In genomic region chr11:125398475-125398874, GRCh38 we compare ENCODE assay signal across 2 cellular contexts.
TF ChIP-seq lines count a peak whose summit lies in the region.

No MANE protein-coding gene starts in this region.

TF ChIP-seq in IMR-90, 13 proteins besides CTCF, POLR2A, EP300 and RAD21:
- no peak for TF ChIP-seq NFE2L2 (IDR thresholded peaks at IDR 0.05; ENCODE audit: low read depth, low read length)
- no peak for TF ChIP-seq ELK1 (IDR thresholded peaks at IDR 0.05; ENCODE audit: borderline replicate concordance, low read depth, low read length)
- TF ChIP-seq MXI1 (IDR thresholded peaks at IDR 0.05; ENCODE audit: borderline replicate concordance, low read depth, low read length): no peak
- TF ChIP-seq CHD1 (IDR thresholded peaks at IDR 0.05; ENCODE audit: low read depth, low read length): no peak
- peak; percentile 71 for TF ChIP-seq MAFK (IDR thresholded peaks at IDR 0.05; ENCODE audit: low read depth, low read length)
- no peak for TF ChIP-seq SMC3 (IDR thresholded peaks at IDR 0.05; ENCODE audit: low read depth, low read length)
- no peak for TF ChIP-seq RCOR1 (IDR thresholded peaks at IDR 0.05; ENCODE audit: insufficient replicate concordance, low read length)

TF ChIP-seq in H1, 55 proteins besides CTCF, POLR2A, EP300 and RAD21:
- TF ChIP-seq BRCA1 (IDR thresholded peaks at IDR 0.05; ENCODE audit: low read depth, low read length): no peak
- no peak for TF ChIP-seq USF2 (IDR thresholded peaks at IDR 0.05; ENCODE audit: low read length)
- no peak for TF ChIP-seq BCL11A (IDR thresholded peaks at IDR 0.05; ENCODE audit: low read depth in 2 of 2, low read length in 2 of 2)
- no peak for TF ChIP-seq KDM5A (IDR thresholded peaks at IDR 0.05; ENCODE audit: low read length)
- TF ChIP-seq GABPA (IDR thresholded peaks at IDR 0.05; ENCODE audit: borderline replicate concordance, insufficient read depth, low read length): no peak
- TF ChIP-seq KDM4A (IDR thresholded peaks at IDR 0.05; ENCODE audit: low read depth, low read length, severe bottlenecking): no peak
- TF ChIP-seq CREB1 (IDR thresholded peaks at IDR 0.05): no peak
- TF ChIP-seq MAFK (IDR thresholded peaks at IDR 0.05; ENCODE audit: low read depth, low read length): peak; percentile 43; the same call in 1 of the 2 replicates
